8 cellular contexts compared by ENCODE assay signal in the genomic region with DNA sequence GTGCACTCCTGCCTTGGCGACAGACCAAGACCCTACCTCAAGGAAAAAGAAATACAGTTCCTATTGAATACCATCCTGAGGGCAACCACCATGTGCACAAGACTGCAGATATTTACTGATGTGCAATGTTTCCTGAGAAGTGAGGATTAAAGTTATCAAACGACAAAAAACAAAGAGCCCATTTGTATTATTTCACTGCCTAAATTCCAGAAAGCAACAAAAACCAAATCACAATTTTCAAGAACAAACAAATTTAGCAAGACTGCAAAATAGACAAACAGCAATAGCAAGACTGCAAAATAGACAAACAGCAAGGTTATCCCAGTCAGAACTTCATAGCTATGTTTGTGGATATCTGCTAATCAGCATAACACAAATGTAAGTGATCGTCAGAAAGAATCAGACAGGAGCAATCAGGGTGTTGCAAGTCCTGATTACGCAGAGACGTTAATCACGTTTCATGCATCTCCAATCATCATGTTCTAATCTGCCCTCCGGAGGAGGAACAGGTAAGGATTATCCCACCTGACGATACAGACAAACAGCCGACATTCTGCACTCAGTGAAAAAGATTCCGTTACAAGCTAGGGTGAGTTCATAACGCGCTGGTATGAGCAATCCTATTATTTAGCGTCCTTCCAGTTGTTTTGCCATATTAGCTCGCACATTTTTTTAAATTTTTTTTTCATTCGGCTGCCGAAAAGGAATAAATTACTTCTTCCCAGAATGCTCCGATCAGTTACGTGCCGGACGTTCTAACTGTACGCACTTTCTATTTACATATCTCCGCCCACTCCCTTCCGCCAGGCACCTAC. TPM values are rescaled to one million over a fixed set of nuclear protein-coding genes. Genes with fewer than 3 reads are reported as not detected.
DNase-seq lines count a peak whose midpoint lies in the region; ATAC-seq and TF ChIP-seq lines count a peak whose summit lies in the region.

No MANE protein-coding gene starts in this region.

- ATAC-seq in GM21360 (IDR thresholded peaks at IDR 0.05; ENCODE audit: unreplicated experiment), result peak; percentile 73
- peak; percentile 83 for ATAC-seq in effector memory CD8-positive, alpha-beta T cell (replicated peaks)
- peak; percentile 82 for ATAC-seq in memory B cell (ENCODE audit: low read depth)
- peak; percentile 93 for ATAC-seq in stimulated activated memory B cell treated with anti-CD40 and anti-IgM and Interleukin-4, amounts not matched to agents 10 μg/mL and 1 μg/mL and 100 μg/mL, for 72 hours

- H3K4me1 Mint-ChIP-seq in Calu3 (ENCODE audit: low read depth, unreplicated experiment), result peaks cover 16% of the 10 kb centered on the region
- H3K4me1 Mint-ChIP-seq in activated CD4-positive, alpha-beta memory T cell treated with anti-CD3 and anti-CD28 coated beads for 36 hours (ENCODE audit: low read depth), result peaks cover 40% of the 10 kb centered on the region
- peaks cover 30 to 41% of the 10 kb centered on the region in 2 donors for H3K4me1 Mint-ChIP-seq in effector memory CD8-positive, alpha-beta T cell (ENCODE audit: low read depth in 2 of 2)
- H3K4me1 Mint-ChIP-seq in memory B cell, result peaks cover 33% of the 10 kb centered on the region
- H3K4me1 Mint-ChIP-seq in stimulated activated memory B cell treated with anti-CD40 and anti-IgM and Interleukin-4, amounts not matched to agents 10 μg/mL and 1 μg/mL and 100 μg/mL, for 72 hours, result peaks cover 58% of the 10 kb centered on the region

- TSS peak; percentile 100 for BruUV-seq in Calu3 (replicated peaks; lab: Mats Ljungman, UMichigan)

- intact Hi-C loops in Calu3 (cut with micrococcal nuclease; ENCODE audit: unreplicated experiment), result no loop called here
- intact Hi-C loops in activated CD4-positive, alpha-beta memory T cell treated with anti-CD3 and anti-CD28 coated beads for 36 hours (cut with micrococcal nuclease), result loop anchor here (1.0 to 5.0 kb wide), 7 partner anchors 9 to 74 kb away; no protein-coding TSS in a partner anchor

- TF ChIP-seq CTCF in Calu3 (IDR thresholded peaks at IDR 0.05; ENCODE audit: unreplicated experiment) (no peak), HL-60 (IDR thresholded peaks at IDR 0.05; ENCODE audit: insufficient read depth, low read length) (no peak)

- CTCF ChIA-PET in Calu3 (lab: Charles Lee), result interaction anchor here (0.5 to 1.2 kb wide), 2 partner anchors 46 to 53 kb away, joined by 3 to 4 read pairs; no protein-coding TSS in a partner anchor
- CTCF ChIA-PET in activated CD4-positive, alpha-beta memory T cell treated with anti-CD3 and anti-CD28 coated beads for 36 hours (lab: Charles Lee), result interaction anchor here (1.0 to 1.3 kb wide), 7 partner anchors 9 to 486 kb away, joined by 3 to 10 read pairs (median 7); partner anchors contain the start of genes BORCS6, TP53 and VAMP2

- H3K27me3 ChIP-seq in HL-60 (ENCODE audit: insufficient read depth, poor library complexity, severe bottlenecking), result no peaks in the 10 kb centered on the region

- H3K27ac ChIP-seq in HL-60 (replicated peaks), result peak overlapping the region; percentile 98

- H3K36me3 Mint-ChIP-seq in Calu3 (ENCODE audit: insufficient read depth, unreplicated experiment), result peaks cover 41% of the 10 kb centered on the region
- peaks cover 8% of the 10 kb centered on the region for H3K36me3 Mint-ChIP-seq in activated CD4-positive, alpha-beta memory T cell treated with anti-CD3 and anti-CD28 coated beads for 36 hours
- H3K36me3 Mint-ChIP-seq in effector memory CD8-positive, alpha-beta T cell (ENCODE audit: insufficient read depth), result peaks cover 36% of the 10 kb centered on the region
- H3K36me3 Mint-ChIP-seq in memory B cell, result no peaks in the 10 kb centered on the region
- no peaks in the 10 kb centered on the region for H3K36me3 Mint-ChIP-seq in stimulated activated memory B cell treated with anti-CD40 and anti-IgM and Interleukin-4, amounts not matched to agents 10 μg/mL and 1 μg/mL and 100 μg/mL, for 72 hours

- H3K9me3 Mint-ChIP-seq in Calu3 (ENCODE audit: low read depth, unreplicated experiment) (no peaks in the 10 kb centered on the region), memory B cell (no peaks in the 10 kb centered on the region)
- H3K9me3 Mint-ChIP-seq in activated CD4-positive, alpha-beta memory T cell treated with anti-CD3 and anti-CD28 coated beads for 36 hours, result no peaks in the 10 kb centered on the region
- no peaks in the 10 kb centered on the region for H3K9me3 Mint-ChIP-seq in effector memory CD8-positive, alpha-beta T cell
- H3K9me3 Mint-ChIP-seq in stimulated activated memory B cell treated with anti-CD40 and anti-IgM and Interleukin-4, amounts not matched to agents 10 μg/mL and 1 μg/mL and 100 μg/mL, for 72 hours, result no peaks in the 10 kb centered on the region

- H3K27ac Mint-ChIP-seq in Calu3 (ENCODE audit: unreplicated experiment), result peak overlapping the region; percentile 100
- peak overlapping the region; percentile 98 for H3K27ac Mint-ChIP-seq in activated CD4-positive, alpha-beta memory T cell treated with anti-CD3 and anti-CD28 coated beads for 36 hours
- peak overlapping the region; percentile 100 for H3K27ac Mint-ChIP-seq in effector memory CD8-positive, alpha-beta T cell
- H3K27ac Mint-ChIP-seq in memory B cell, result peak overlapping the region; percentile 100
- peak overlapping the region; percentile 100 for H3K27ac Mint-ChIP-seq in stimulated activated memory B cell treated with anti-CD40 and anti-IgM and Interleukin-4, amounts not matched to agents 10 μg/mL and 1 μg/mL and 100 μg/mL, for 72 hours

- H3K4me3 Mint-ChIP-seq in Calu3 (ENCODE audit: low read depth, unreplicated experiment) (peak overlapping the region; percentile 72), memory B cell (peak overlapping the region; percentile 92)
- peak overlapping the region; percentile 77 for H3K4me3 Mint-ChIP-seq in activated CD4-positive, alpha-beta memory T cell treated with anti-CD3 and anti-CD28 coated beads for 36 hours
- peak overlapping the region; percentile 76 to 82 for H3K4me3 Mint-ChIP-seq in effector memory CD8-positive, alpha-beta T cell
- peak overlapping the region; percentile 94 for H3K4me3 Mint-ChIP-seq in stimulated activated memory B cell treated with anti-CD40 and anti-IgM and Interleukin-4, amounts not matched to agents 10 μg/mL and 1 μg/mL and 100 μg/mL, for 72 hours

- POLR2A ChIA-PET in activated CD4-positive, alpha-beta memory T cell treated with anti-CD3 and anti-CD28 coated beads for 36 hours (lab: Charles Lee), result interaction anchor here (0.7 to 3.5 kb wide), 35 partner anchors 9 to 487 kb away, joined by 3 to 146 read pairs (median 6); partner anchors contain the start of genes AURKB, BORCS6, CTC1 and HES7

- peak overlapping the region; percentile 13; the same call in 1 of the 2 replicates for H3K4me3 ChIP-seq in HL-60 (replicated peaks; ENCODE audit: insufficient read depth, low read length)

- H3K27me3 Mint-ChIP-seq in Calu3 (ENCODE audit: unreplicated experiment) (no peaks in the 10 kb centered on the region), memory B cell (no peaks in the 10 kb centered on the region)
- H3K27me3 Mint-ChIP-seq in activated CD4-positive, alpha-beta memory T cell treated with anti-CD3 and anti-CD28 coated beads for 36 hours, result peaks cover 4% of the 10 kb centered on the region
- H3K27me3 Mint-ChIP-seq in effector memory CD8-positive, alpha-beta T cell, result no peaks in the 10 kb centered on the region
- no peaks in the 10 kb centered on the region for H3K27me3 Mint-ChIP-seq in stimulated activated memory B cell treated with anti-CD40 and anti-IgM and Interleukin-4, amounts not matched to agents 10 μg/mL and 1 μg/mL and 100 μg/mL, for 72 hours

- peak; percentile 58 for DNase-seq in Calu3
- peak; percentile 85 to 89 for DNase-seq in HL-60 (ENCODE audit: low read depth in 1 of 2, low spot score in 1 of 2)
- DNase-seq in NCI-H82 (lab: John Stamatoyannopoulos, UW), result peak; percentile 99
- DNase-seq in activated CD4-positive, alpha-beta memory T cell treated with anti-CD3 and anti-CD28 coated beads for 36 hours, result peak; percentile 89
- DNase-seq in effector memory CD8-positive, alpha-beta T cell, result peak; percentile 77 to 82 (median 78)
- peak; percentile 77 to 89 for DNase-seq in memory B cell (ENCODE audit: low spot score in 2 of 2)

RNA-seq across cellular contexts. Expression of gene TMEM107, which starts 2.9 kb away (rescaled TPM):
- total RNA-seq in Calu3 (2022), result 12.2 and 13.5 TPM in 2 replicates
- total RNA-seq in activated CD4-positive, alpha-beta memory T cell treated with anti-CD3 and anti-CD28 coated beads for 36 hours, result 10 to 100 TPM; 32.6 to 35.3 TPM

RNA-seq across cellular contexts. Expression of gene VAMP2, which starts 10.5 kb away (rescaled TPM):
- 18.1 and 22.1 TPM in 2 replicates for total RNA-seq in Calu3 (2022)
- 10 to 100 TPM; 30.1 to 30.4 TPM for total RNA-seq in activated CD4-positive, alpha-beta memory T cell treated with anti-CD3 and anti-CD28 coated beads for 36 hours

RNA-seq across cellular contexts. Expression of gene BORCS6, which starts 16.7 kb away (rescaled TPM):
- 3.7 and 3.9 TPM in 2 replicates for total RNA-seq in Calu3 (2022)
- total RNA-seq in activated CD4-positive, alpha-beta memory T cell treated with anti-CD3 and anti-CD28 coated beads for 36 hours, result 1 to 10 TPM; 7.9 to 8.3 TPM

RNA-seq across cellular contexts. Expression of gene PER1, which starts 21.1 kb away (rescaled TPM):
- total RNA-seq in Calu3 (2022), result 16.1 and 17.0 TPM in 2 replicates
- total RNA-seq in activated CD4-positive, alpha-beta memory T cell treated with anti-CD3 and anti-CD28 coated beads for 36 hours, result 10 to 100 TPM; 48.9 to 56.3 TPM

RNA-seq across cellular contexts. Expression of gene AURKB, which starts 37.1 kb away (rescaled TPM):
- 66.8 and 78.9 TPM in 2 replicates for total RNA-seq in Calu3 (2022)
- 100 to 1,000 TPM; 184 TPM for total RNA-seq in activated CD4-positive, alpha-beta memory T cell treated with anti-CD3 and anti-CD28 coated beads for 36 hours

Comparison
In these comparisons a context has a peak if more than half of its experiments do, and no peak if none do; other contexts are left out.
1. Peak in every context shown above with its lines: DNase-seq, ATAC-seq, H3K4me3 ChIP-seq and H3K27ac ChIP-seq.